8 cellular contexts compared by ENCODE assay signal in genomic region chr10:87083576-87084290, GRCh38. TPM values are rescaled to one million over a fixed set of nuclear protein-coding genes. Genes with fewer than 3 reads are reported as not detected.
DNase-seq lines count a peak whose midpoint lies in the region; ATAC-seq, FAIRE-seq and TF ChIP-seq lines count a peak whose summit lies in the region.
"Not testable (repeated sequence)": the region's sequence is repeated elsewhere in the genome, so short reads cannot be mapped to it uniquely, and the experiment has no call there.

No MANE protein-coding gene starts in this region.

- H3K27ac ChIP-seq in body of pancreas (peak overlapping the region in 3 of 4 donors; percentile 12 to 70 (median 61)), muscle layer of colon (ENCODE audit: low read depth, low read length) (peak overlapping the region; percentile 34)

- not testable (repeated sequence) for H3K9ac ChIP-seq in muscle layer of colon (ENCODE audit: low read length)

- not testable (repeated sequence) for H3K9me3 Mint-ChIP-seq in Calu3 (ENCODE audit: low read depth, unreplicated experiment); activated B cell treated with CpG ODN at 0.5 μM for 24 hours; stimulated activated naive CD8-positive, alpha-beta T cell treated with anti-CD3 and anti-CD28 coated beads, Interleukin-15, amount 100 ng/mL, for 72 hours

- peak overlapping the region; percentile 79 for H3K27ac Mint-ChIP-seq in Calu3 (ENCODE audit: unreplicated experiment)
- peak overlapping the region; percentile 70 for H3K27ac Mint-ChIP-seq in activated B cell treated with CpG ODN at 0.5 μM for 24 hours
- H3K27ac Mint-ChIP-seq in stimulated activated naive CD8-positive, alpha-beta T cell treated with anti-CD3 and anti-CD28 coated beads, Interleukin-15, amount 100 ng/mL, for 72 hours: peak overlapping the region; percentile 87 to 95

- H3K4me1 ChIP-seq in body of pancreas (peaks cover 51% of the 10 kb centered on the region), muscle layer of colon (ENCODE audit: insufficient read depth, low read length) (peaks cover 11% of the 10 kb centered on the region)

- not testable (repeated sequence) for H3K9me3 ChIP-seq in body of pancreas; muscle layer of colon (ENCODE audit: low read length)

- FAIRE-seq in H54 (lab: Jason Lieb, UNC): peak; percentile 67

- H3K4me3 ChIP-seq in body of pancreas; muscle layer of colon (ENCODE audit: low read depth in 1 of 2, low read length in 2 of 2): not testable (repeated sequence)

- not testable (repeated sequence) for H3K4me3 Mint-ChIP-seq in Calu3 (ENCODE audit: low read depth, unreplicated experiment)
- peak overlapping the region; percentile 44 for H3K4me3 Mint-ChIP-seq in activated B cell treated with CpG ODN at 0.5 μM for 24 hours
- peak overlapping the region; percentile 26 to 77 for H3K4me3 Mint-ChIP-seq in stimulated activated naive CD8-positive, alpha-beta T cell treated with anti-CD3 and anti-CD28 coated beads, Interleukin-15, amount 100 ng/mL, for 72 hours

- ATAC-seq in HG03571 (IDR thresholded peaks at IDR 0.05; ENCODE audit: unreplicated experiment) (peak; percentile 33), activated B cell treated with CpG ODN at 0.5 μM for 24 hours (ENCODE audit: low read depth) (peak; percentile 47), body of pancreas (peak; percentile 84)
- peak; percentile 78 for ATAC-seq in stimulated activated naive CD8-positive, alpha-beta T cell treated with anti-CD3 and anti-CD28 coated beads, Interleukin-15, amount 100 ng/mL, for 72 hours

- H3K36me3 Mint-ChIP-seq in Calu3 (ENCODE audit: insufficient read depth, unreplicated experiment) (peaks cover 12% of the 10 kb centered on the region), activated B cell treated with CpG ODN at 0.5 μM for 24 hours (ENCODE audit: low read depth) (peaks cover 30% of the 10 kb centered on the region)

- not testable (repeated sequence) for H3K36me3 ChIP-seq in body of pancreas (replicated peaks in 1 of 2; ENCODE audit: insufficient read depth in 1 of 2, low read depth in 2 of 2); muscle layer of colon (ENCODE audit: insufficient read depth, low read length)

- TF ChIP-seq CTCF in Calu3 (IDR thresholded peaks at IDR 0.05; ENCODE audit: unreplicated experiment); activated B cell treated with CpG ODN at 0.5 μM for 24 hours (IDR thresholded peaks at IDR 0.05); body of pancreas (IDR thresholded peaks at IDR 0.05): not testable (repeated sequence)

- not testable (repeated sequence) for H3K27me3 Mint-ChIP-seq in Calu3 (ENCODE audit: unreplicated experiment); activated B cell treated with CpG ODN at 0.5 μM for 24 hours; stimulated activated naive CD8-positive, alpha-beta T cell treated with anti-CD3 and anti-CD28 coated beads, Interleukin-15, amount 100 ng/mL, for 72 hours

- H3K4me1 Mint-ChIP-seq in Calu3 (ENCODE audit: low read depth, unreplicated experiment) (peaks cover 29% of the 10 kb centered on the region), activated B cell treated with CpG ODN at 0.5 μM for 24 hours (peaks cover 49% of the 10 kb centered on the region)
- H3K4me1 Mint-ChIP-seq in stimulated activated naive CD8-positive, alpha-beta T cell treated with anti-CD3 and anti-CD28 coated beads, Interleukin-15, amount 100 ng/mL, for 72 hours: peaks cover 67% of the 10 kb centered on the region

- not testable (repeated sequence) for DNase-seq in Calu3; H54 (ENCODE audit: insufficient read length, low spot score); activated B cell treated with CpG ODN at 0.5 μM for 24 hours
- DNase-seq in body of pancreas (peak in 1 of 4 donors; percentile 58), fibroblast of peridontal ligament (ENCODE audit: extremely low read depth) (peak; percentile 88)
- peak in 1 of 2 donors; percentile 20 for DNase-seq in stimulated activated naive CD8-positive, alpha-beta T cell treated with anti-CD3 and anti-CD28 coated beads, Interleukin-15, amount 100 ng/mL, for 72 hours

- not testable (repeated sequence) for TF ChIP-seq POLR2A in H54 (IDR thresholded peaks at IDR 0.05; ENCODE audit: low read depth, low read length); body of pancreas (IDR thresholded peaks at IDR 0.05)

- BruUV-seq in Calu3 (replicated peaks; lab: Mats Ljungman, UMichigan): not testable (repeated sequence)

- 31 to 34% methylated on average over 5 of the region's 5 CpGs for WGBS in body of pancreas, 2 donors

- H3K27me3 ChIP-seq in body of pancreas; muscle layer of colon (ENCODE audit: control insufficient read depth in 1 of 2, insufficient read depth in 2 of 2, low read length in 2 of 2): not testable (repeated sequence)

- intact Hi-C loops in Calu3 (cut with micrococcal nuclease; ENCODE audit: unreplicated experiment); body of pancreas (cut with DNase I): not testable (repeated sequence)
- intact Hi-C loops in activated B cell treated with CpG ODN at 0.5 μM for 24 hours (cut with micrococcal nuclease): loop anchor here (1.0 kb wide), 1 partner anchor 11 kb away; the partner anchor contains the start of gene GLUD1

- CTCF ChIA-PET in Calu3 (lab: Charles Lee): interaction anchor here (1.7 kb wide), 1 partner anchor 9 kb away, joined by 5 read pairs; no protein-coding TSS in a partner anchor
- CTCF ChIA-PET in activated B cell treated with CpG ODN at 0.5 μM for 24 hours (lab: Charles Lee): not testable (repeated sequence)

- POLR2A ChIA-PET in activated B cell treated with CpG ODN at 0.5 μM for 24 hours (lab: Charles Lee): not testable (repeated sequence)

RNA-seq across cellular contexts. Expression of gene GLUD1, which starts 10.9 kb away (rescaled TPM):
- total RNA-seq in Calu3 (2022) (60.2 and 70.8 TPM in 2 replicates), activated B cell treated with CpG ODN at 0.5 μM for 24 hours (96.5 and 98.4 TPM in 2 replicates), body of pancreas (10 to 100 TPM; 72.1 to 74.5 TPM)

RNA-seq across cellular contexts. Expression of gene SHLD2, which starts 11.3 kb away (rescaled TPM):
- total RNA-seq in Calu3 (2022) (11.4 and 11.5 TPM in 2 replicates), activated B cell treated with CpG ODN at 0.5 μM for 24 hours (29.3 and 29.6 TPM in 2 replicates), body of pancreas (10 to 100 TPM; 15.2 to 16.3 TPM)

Comparison
In these comparisons a context has a peak if more than half of its experiments do, and no peak if none do; other contexts are left out.
1. ATAC-seq: peak in every context shown above with its lines; median percentile 84 in body of pancreas; 78 in stimulated activated naive CD8-positive, alpha-beta T cell treated with anti-CD3 and anti-CD28 coated beads, Interleukin-15, amount 100 ng/mL, for 72 hours; 47 in activated B cell treated with CpG ODN at 0.5 μM for 24 hours; 33 in HG03571.